8 cellular contexts compared by ENCODE assay signal in the genomic region with DNA sequence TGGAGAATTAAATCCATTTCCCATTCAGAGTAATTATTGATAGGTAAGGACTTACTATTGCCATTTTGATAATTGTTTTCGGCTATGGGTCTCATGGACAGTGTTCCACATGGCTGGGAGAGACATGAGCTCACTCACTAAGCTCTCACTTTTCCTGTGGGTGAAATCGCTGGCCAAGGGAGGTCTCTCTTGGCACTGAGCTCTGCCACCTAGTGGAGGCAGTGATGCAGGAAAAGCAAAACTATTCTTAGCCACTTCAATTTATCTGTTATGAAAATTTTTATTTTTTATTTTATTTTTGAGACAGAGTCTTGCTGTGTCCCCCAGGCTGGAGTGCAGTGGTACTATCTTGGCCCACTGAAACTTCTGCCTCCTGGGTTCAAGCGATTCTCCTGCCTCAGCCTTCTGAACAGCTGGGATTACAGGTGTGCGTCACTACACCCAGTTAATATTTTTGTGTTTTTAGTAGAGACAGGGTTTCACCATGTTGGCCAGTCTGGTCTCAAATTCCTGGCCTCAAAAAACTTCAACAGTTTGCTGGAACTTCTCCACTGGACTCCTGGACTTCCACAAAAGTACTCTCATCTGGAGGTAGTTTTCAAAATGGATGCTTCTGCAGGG. TPM values are rescaled to one million over a fixed set of nuclear protein-coding genes. Genes with fewer than 3 reads are reported as not detected.
DNase-seq lines count a peak whose midpoint lies in the region; ATAC-seq and TF ChIP-seq lines count a peak whose summit lies in the region.

No MANE protein-coding gene starts in this region.

- peak; percentile 85 for TF ChIP-seq RAD21 in IMR-90 (IDR thresholded peaks at IDR 0.05; ENCODE audit: low read length)

- CTCF ChIA-PET in IMR-90 (lab: Yijun Ruan, JAX), result interaction anchor here (0.6 to 2.9 kb wide), 26 partner anchors 11 to 853 kb away, joined by 3 to 58 read pairs (median 4); a partner anchor contains a TSS

- H3K9me3 ChIP-seq in IMR-90 (ENCODE audit: control insufficient read depth, insufficient read depth, low read length) (no peaks in the 10 kb centered on the region), OCI-LY3 (ENCODE audit: insufficient read depth, low read length) (no peaks in the 10 kb centered on the region), neural progenitor cell (ENCODE audit: low read depth) (no peaks in the 10 kb centered on the region), thoracic aorta (no peaks in the 10 kb centered on the region)

- no peak overlapping the region for H3K27ac Mint-ChIP-seq in activated T-cell treated with anti-CD3 and anti-CD28 coated beads, Interleukin-2, amount 50 U/mL, for 24 hours
- H3K27ac Mint-ChIP-seq in neural progenitor cell, result no peak overlapping the region

- POLR2A ChIA-PET in IMR-90 (lab: Charles Lee; ENCODE audit: unreplicated experiment), result interaction anchor here (1.0 kb wide), 1 partner anchor 43 kb away, joined by 3 read pairs; no protein-coding TSS in a partner anchor

- ATAC-seq in IMR-90 (ENCODE audit: low read depth), result peak; percentile 51
- no peak for ATAC-seq in thoracic aorta (ENCODE audit: insufficient number of reproducible peaks, low FRiP score, low read depth)
- ATAC-seq in GM19452 (IDR thresholded peaks at IDR 0.05; ENCODE audit: unreplicated experiment), result no peak

- H2BK20ac ChIP-seq in IMR-90 (ENCODE audit: low read depth, low read length), result no peak overlapping the region

- no peak overlapping the region for H4K5ac ChIP-seq in IMR-90 (ENCODE audit: low read depth, low read length)

- peaks cover 0 to 3% of the 10 kb centered on the region in 2 experiments; a peak in 1 of 4 replicates for H3K79me1 ChIP-seq in IMR-90 (ENCODE audit: low read depth in 1 of 2, low read length in 2 of 2)

- DNase-seq in DMS 273 treated with DMSO at 0.1 percent for 48 hours (lab: John Stamatoyannopoulos, UW) (peak; percentile 47), IMR-90 (peak; percentile 84), fibroblast of peridontal ligament (ENCODE audit: extremely low read depth) (peak; percentile 86), neural progenitor cell (ENCODE audit: low spot score) (peak; percentile 67), thoracic aorta (ENCODE audit: low spot score) (peak; percentile 33)
- peak; percentile 55 for DNase-seq in activated T-cell treated with anti-CD3 and anti-CD28 coated beads, Interleukin-2, amount 50 U/mL, for 24 hours

- WGBS in IMR-90 (ENCODE audit: extremely low coverage in 2 of 2, insufficient read length in 1 of 2), 2 experiments, result 0% methylated on average over 1 of the region's 4 CpGs; no CpG with 5 or more reads in 1 of the 2 experiments

- intact Hi-C loops in IMR-90 (cut with micrococcal nuclease), result loop anchor here (1.0 kb wide), 3 partner anchors 43 to 314 kb away; no protein-coding TSS in a partner anchor

- no peaks in the 10 kb centered on the region for H3K27me3 ChIP-seq in IMR-90 (ENCODE audit: control insufficient read depth, insufficient read depth, low read length)
- no peaks in the 10 kb centered on the region for H3K27me3 ChIP-seq in OCI-LY3 (ENCODE audit: low read depth, low read length)
- no peaks in the 10 kb centered on the region for H3K27me3 ChIP-seq in neural progenitor cell
- H3K27me3 ChIP-seq in thoracic aorta (replicated peaks; ENCODE audit: insufficient read depth), result no peaks in the 10 kb centered on the region

- H3F3A ChIP-seq in neural progenitor cell (ENCODE audit: low read depth), result peaks cover 16% of the 10 kb centered on the region

- H3K4me3 ChIP-seq in IMR-90 (ENCODE audit: insufficient read depth, low read depth, low read length) (no peak overlapping the region), OCI-LY3 (ENCODE audit: low read length) (peak overlapping the region; percentile 74), neural progenitor cell (no peak overlapping the region), thoracic aorta (no peak overlapping the region)

- H3K9ac ChIP-seq in IMR-90 (ENCODE audit: low read depth, low read length) (no peak overlapping the region), OCI-LY3 (ENCODE audit: low read length) (peak overlapping the region; percentile 43), neural progenitor cell (no peak overlapping the region)

- H3K27me3 Mint-ChIP-seq in activated T-cell treated with anti-CD3 and anti-CD28 coated beads, Interleukin-2, amount 50 U/mL, for 24 hours, result peaks cover 18% of the 10 kb centered on the region
- H3K27me3 Mint-ChIP-seq in neural progenitor cell (ENCODE audit: insufficient read depth, low read depth), result peaks cover 2% of the 10 kb centered on the region

- H3K4me2 ChIP-seq in IMR-90 (ENCODE audit: low read depth, low read length), result no peak overlapping the region
- H3K4me2 ChIP-seq in OCI-LY3 (ENCODE audit: low read length), result peak overlapping the region; percentile 67
- no peak overlapping the region for H3K4me2 ChIP-seq in neural progenitor cell

- no peak overlapping the region for H3K23ac ChIP-seq in IMR-90 (ENCODE audit: low read depth, low read length)

- H3K4me3 Mint-ChIP-seq in activated T-cell treated with anti-CD3 and anti-CD28 coated beads, Interleukin-2, amount 50 U/mL, for 24 hours, result no peak overlapping the region
- no peak overlapping the region for H3K4me3 Mint-ChIP-seq in neural progenitor cell

- peak; percentile 90 for TF ChIP-seq CTCF in IMR-90 (conservative IDR thresholded peaks at IDR 0.05; ENCODE audit: low read depth, low read length)
- peak; percentile 78 for TF ChIP-seq CTCF in OCI-LY3 (IDR thresholded peaks at IDR 0.05; ENCODE audit: low read depth, low read length)
- peak; percentile 86 for TF ChIP-seq CTCF in neural progenitor cell (IDR thresholded peaks at IDR 0.05)
- TF ChIP-seq CTCF in thoracic aorta (IDR thresholded peaks at IDR 0.05), result peak; percentile 84

- H3K4me1 ChIP-seq in IMR-90 (ENCODE audit: control insufficient read depth, insufficient read depth, low read length) (no peaks in the 10 kb centered on the region), OCI-LY3 (ENCODE audit: low read length) (peaks cover 13% of the 10 kb centered on the region), neural progenitor cell (no peaks in the 10 kb centered on the region), thoracic aorta (ENCODE audit: control insufficient read depth in 1 of 2, low read depth in 2 of 2) (peaks cover 4 to 7% of the 10 kb centered on the region in 2 donors)

- H2AFZ ChIP-seq in IMR-90 (replicated peaks; ENCODE audit: low read length, poor library complexity), result no peak overlapping the region
- H2AFZ ChIP-seq in OCI-LY3 (ENCODE audit: low read depth, low read length), result peak overlapping the region; percentile 98
- H2AFZ ChIP-seq in neural progenitor cell (replicated peaks), result peak overlapping the region; percentile 26

- no peak overlapping the region for H3K18ac ChIP-seq in IMR-90 (ENCODE audit: low read depth, low read length)

- H4K91ac ChIP-seq in IMR-90 (ENCODE audit: insufficient read depth, low read depth, low read length), result no peak overlapping the region

- dilution Hi-C loops in IMR-90 (cut with HindIII; ENCODE audit: low sequenced_read_pairs, unreplicated experiment), result no loop called here

- H3K36me3 ChIP-seq in IMR-90 (ENCODE audit: control insufficient read depth, insufficient read depth, low read length), result no peaks in the 10 kb centered on the region
- H3K36me3 ChIP-seq in OCI-LY3 (replicated peaks; ENCODE audit: low read depth, low read length), result no peaks in the 10 kb centered on the region
- no peaks in the 10 kb centered on the region for H3K36me3 ChIP-seq in neural progenitor cell
- H3K36me3 ChIP-seq in thoracic aorta, result no peaks in the 10 kb centered on the region

- H2AK9ac ChIP-seq in IMR-90 (replicated peaks; ENCODE audit: low read depth, low read length, poor library complexity), result no peak overlapping the region

- TF ChIP-seq POLR2A in IMR-90 (IDR thresholded peaks at IDR 0.05; ENCODE audit: low read depth, low read length), result no peak

- H4K20me1 ChIP-seq in IMR-90 (ENCODE audit: insufficient read depth, low read length) (peaks cover under 1% of the 10 kb centered on the region; the same call in 1 of the 2 replicates), OCI-LY3 (ENCODE audit: insufficient read depth, low read length) (no peaks in the 10 kb centered on the region), neural progenitor cell (ENCODE audit: low read depth) (no peaks in the 10 kb centered on the region)

- peak overlapping the region; percentile 68; the same call in 1 of the 2 replicates for H2BK120ac ChIP-seq in IMR-90 (ENCODE audit: low read depth, low read length)

- H2AK5ac ChIP-seq in IMR-90 (ENCODE audit: low read depth, low read length), result no peak overlapping the region

- H3K9me3 Mint-ChIP-seq in activated T-cell treated with anti-CD3 and anti-CD28 coated beads, Interleukin-2, amount 50 U/mL, for 24 hours, result no peaks in the 10 kb centered on the region
- no peaks in the 10 kb centered on the region for H3K9me3 Mint-ChIP-seq in neural progenitor cell

- H3K79me2 ChIP-seq in OCI-LY3 (ENCODE audit: low read length) (peaks cover 3% of the 10 kb centered on the region), neural progenitor cell (ENCODE audit: low read depth) (no peaks in the 10 kb centered on the region)

- peaks cover 14% of the 10 kb centered on the region for H3K4me1 Mint-ChIP-seq in activated T-cell treated with anti-CD3 and anti-CD28 coated beads, Interleukin-2, amount 50 U/mL, for 24 hours (ENCODE audit: low read depth)
- H3K4me1 Mint-ChIP-seq in neural progenitor cell, result peaks cover 7% of the 10 kb centered on the region

- no peak overlapping the region for H2BK15ac ChIP-seq in IMR-90 (ENCODE audit: low read depth, low read length)

- in situ Hi-C loops in IMR-90 (cut with MboI; ENCODE audit: low sequenced_read_pairs), result no loop called here

- H3K14ac ChIP-seq in IMR-90 (replicated peaks; ENCODE audit: low read depth, low read length), result no peak overlapping the region

- no TSS peak for BruUV-seq in IMR-90 (replicated peaks; lab: Mats Ljungman, UMichigan)

- no peak overlapping the region; the same call in 1 of the 2 replicates for H3K4ac ChIP-seq in IMR-90 (ENCODE audit: low read depth, low read length)

- H4K8ac ChIP-seq in IMR-90 (ENCODE audit: low read depth in 2 of 2, low read length in 2 of 2), result no peak overlapping the region

- no peak overlapping the region for H3K27ac ChIP-seq in IMR-90 (ENCODE audit: insufficient read depth, low read length)
- no peak overlapping the region for H3K27ac ChIP-seq in OCI-LY3 (ENCODE audit: low read length)
- no peak overlapping the region for H3K27ac ChIP-seq in neural progenitor cell
- no peak overlapping the region for H3K27ac ChIP-seq in thoracic aorta

- no peaks in the 10 kb centered on the region for H3K9me1 ChIP-seq in IMR-90 (ENCODE audit: insufficient read depth, low read length)

- no peak overlapping the region for H3K56ac ChIP-seq in IMR-90 (ENCODE audit: extremely low read depth, insufficient read depth, low read length)

- no peak overlapping the region for H2BK5ac ChIP-seq in IMR-90 (ENCODE audit: low read depth, low read length, poor library complexity, severe bottlenecking)

- H3K36me3 Mint-ChIP-seq in activated T-cell treated with anti-CD3 and anti-CD28 coated beads, Interleukin-2, amount 50 U/mL, for 24 hours (ENCODE audit: low read depth), result peaks cover 8% of the 10 kb centered on the region
- no peaks in the 10 kb centered on the region for H3K36me3 Mint-ChIP-seq in neural progenitor cell

RNA-seq across cellular contexts. Expression of a gene that starts 4.7 kb away (rescaled TPM):
- 29.8 and 39.2 TPM in 2 replicates for total RNA-seq in IMR-90 (2012; rRNA removed)
- 9.3 and 12.8 TPM in 2 replicates for polyA plus RNA-seq in IMR-90 (2012; rRNA removed)
- 3.6 and 7.2 TPM in 2 replicates for polyA plus RNA-seq in IMR-90 (2012; cell fraction: cytosol; rRNA removed)
- polyA plus RNA-seq in IMR-90 (2012; cell fraction: nucleus; rRNA removed; ENCODE audit: low replicate concordance), result 1.4 and 16.5 TPM in 2 replicates
- 23.2 and 45.2 TPM in 2 replicates for total RNA-seq in neural progenitor cell (ENCODE audit: low replicate concordance)
- 10 to 100 TPM; 51.9 to 84.0 TPM for total RNA-seq in thoracic aorta

RNA-seq across cellular contexts. Expression of a gene that starts 16.0 kb away (rescaled TPM):
- total RNA-seq in IMR-90 (2012; rRNA removed) (not detected in 2 replicates), neural progenitor cell (ENCODE audit: low replicate concordance) (not detected in 2 replicates), thoracic aorta (under 1 TPM in 1 of 2 donors, not detected in 1; 0.81 TPM)
- not detected in 2 replicates for polyA plus RNA-seq in IMR-90 (2012; rRNA removed)
- polyA plus RNA-seq in IMR-90 (2012; cell fraction: cytosol; rRNA removed), result not detected in 2 replicates
- not detected in 2 replicates for polyA plus RNA-seq in IMR-90 (2012; cell fraction: nucleus; rRNA removed; ENCODE audit: low replicate concordance)

RNA-seq across cellular contexts. Expression of a gene that starts 56.0 kb away (rescaled TPM):
- 31.9 and 46.1 TPM in 2 replicates for total RNA-seq in IMR-90 (2012; rRNA removed)
- polyA plus RNA-seq in IMR-90 (2012; rRNA removed), result 23.6 and 25.9 TPM in 2 replicates
- 6.3 and 8.4 TPM in 2 replicates for polyA plus RNA-seq in IMR-90 (2012; cell fraction: cytosol; rRNA removed)
- 4.1 and 14.8 TPM in 2 replicates for polyA plus RNA-seq in IMR-90 (2012; cell fraction: nucleus; rRNA removed; ENCODE audit: low replicate concordance)
- total RNA-seq in neural progenitor cell (ENCODE audit: low replicate concordance), result 46.8 and 110 TPM in 2 replicates
- 10 to 100 TPM; 11.4 to 20.5 TPM for total RNA-seq in thoracic aorta

Comparison
In these comparisons a context has a peak if more than half of its experiments do, and no peak if none do; other contexts are left out.
1. DNase-seq: peak in every context shown above with its lines; median percentile 86 in fibroblast of peridontal ligament; 84 in IMR-90; 67 in neural progenitor cell; 55 in activated T-cell treated with anti-CD3 and anti-CD28 coated beads, Interleukin-2, amount 50 U/mL, for 24 hours; 47 in DMS 273 treated with DMSO at 0.1 percent for 48 hours; 33 in thoracic aorta.